ENCODE assay signal across 31 cellular contexts in the genomic region with DNA sequence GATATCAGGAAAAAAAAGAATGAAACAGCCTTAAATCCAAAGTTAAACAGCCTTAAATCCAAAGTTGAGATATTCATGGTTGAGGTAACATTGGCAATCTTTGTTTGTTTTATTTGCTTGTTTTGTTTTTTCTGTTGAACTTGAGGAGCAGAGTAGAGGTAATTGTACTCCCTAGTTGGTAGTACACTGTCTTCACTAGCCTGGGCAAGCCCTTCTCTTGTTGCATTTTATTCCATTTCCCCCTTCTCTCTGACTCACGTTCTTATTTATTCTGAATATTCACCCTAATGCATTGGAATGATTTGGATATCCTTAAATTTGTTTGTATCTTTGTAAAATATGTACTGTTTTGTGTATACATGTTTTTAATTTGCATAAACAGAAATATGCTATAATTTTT.
"Had no signal": no experiment of that assay in that cellular context is flagged by ENCODE, and none has a peak within 500 bp of the region (broad histone marks: within the 10 kb centered on the region; RNA-seq: fewer than 3 reads in every experiment).

No MANE protein-coding gene starts in this region.

- FAIRE-seq: colon, endometrium, frontal cortex had no signal

- H3K27me3 ChIP-seq: adrenal gland, esophagus squamous epithelium had no signal

- H3K9me3 ChIP-seq: esophagus squamous epithelium had no signal

- H3K27ac ChIP-seq: adrenal gland, esophagus squamous epithelium had no signal

- H3K4me1 ChIP-seq: adrenal gland, esophagus squamous epithelium had no signal

- H3K4me3 ChIP-seq: adrenal gland, esophagus squamous epithelium had no signal

- ATAC-seq: activated CD4-positive, CD25-positive, alpha-beta regulatory T cell treated with anti-CD3 and anti-CD28 coated beads, Interleukin-2, amount 50 U/mL, for 24 hours; activated CD8-positive, alpha-beta memory T cell treated with anti-CD3 and anti-CD28 coated beads, Interleukin-2, amount 10 ng/mL, durations not matched to agents 7 days and 5 days; activated CD8-positive, alpha-beta T cell treated with anti-CD3 and anti-CD28 coated beads, Interleukin-2, amount 10 ng/mL, durations not matched to agents 7 days and 5 days; activated naive CD8-positive, alpha-beta T cell treated with anti-CD3 and anti-CD28 coated beads, Interleukin-2, amount 50 U/mL, for 24 hours; effector memory CD8-positive, alpha-beta T cell; T-helper 17 cell had no signal

- H3K36me3 ChIP-seq: adrenal gland, esophagus squamous epithelium, WERI-Rb-1 had no signal

- DNase-seq: activated B cell treated with CpG ODN at 0.5 μM for 24 hours; activated CD4-positive, alpha-beta memory T cell treated with anti-CD3 and anti-CD28 coated beads for 36 hours; activated CD4-positive, alpha-beta T cell treated with anti-CD3 and anti-CD28 coated beads for 48 hours; activated CD4-positive, alpha-beta T cell treated with anti-CD3 and anti-CD28 coated beads, Interleukin-2, amount 50 U/mL, for 1 hour; activated CD8-positive, alpha-beta memory T cell treated with anti-CD3 and anti-CD28 coated beads, Interleukin-2, amount 10 ng/mL, durations not matched to agents 7 days and 5 days; activated CD8-positive, alpha-beta memory T cell treated with anti-CD3 and anti-CD28 coated beads, Interleukin-2, amount 50 U/mL, for 4 hours; activated CD8-positive, alpha-beta T cell treated with anti-CD3 and anti-CD28 coated beads, Interleukin-2, amount 10 ng/mL, durations not matched to agents 7 days and 5 days; activated effector memory CD4-positive, alpha-beta T cell treated with anti-CD3 and anti-CD28 coated beads, Interleukin-2, amount 50 U/mL, for 16 hours; activated naive CD4-positive, alpha-beta T cell treated with anti-CD3 and anti-CD28 coated beads for 36 hours; activated naive CD8-positive, alpha-beta T cell treated with anti-CD3 and anti-CD28 coated beads for 36 hours; activated naive CD8-positive, alpha-beta T cell treated with anti-CD3 and anti-CD28 coated beads, Interleukin-2, amount 50 U/mL, for 24 hours; activated T-cell treated with anti-CD3 and anti-CD28 coated beads, Interleukin-2, amount 50 U/mL, for 1 hour; activated T-cell treated with anti-CD3 and anti-CD28 coated beads, Interleukin-2, amount 50 U/mL, for 48 hours; adrenal gland; amygdala; aorta; caudate nucleus; cortex of kidney; dermis blood vessel endothelial cell; effector CD4-positive, alpha-beta T cell; effector memory CD8-positive, alpha-beta T cell; esophagus squamous epithelium; head of caudate nucleus; T-helper 1 cell; T-helper 17 cell; T1000; WERI-Rb-1 had no signal
